In the genomic region with DNA sequence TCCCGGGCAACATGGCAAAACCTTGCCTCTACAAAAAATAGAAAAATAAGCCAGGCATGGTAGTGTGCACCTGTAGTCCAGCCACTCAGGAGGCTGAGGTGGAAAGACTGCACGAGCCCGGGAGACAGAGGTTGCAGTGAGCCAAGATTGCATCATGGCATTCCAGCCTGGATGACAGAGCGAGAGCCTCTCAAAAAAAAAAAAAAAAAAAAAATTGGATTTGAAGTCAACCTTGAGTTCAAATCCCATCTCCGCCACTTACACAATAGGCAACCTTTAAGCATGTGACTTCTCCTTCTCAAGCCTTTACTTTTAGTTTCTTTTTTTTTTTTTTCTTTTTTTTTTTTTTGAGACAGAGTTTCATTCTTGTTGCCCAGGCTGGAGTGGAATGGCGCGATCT, we compare ENCODE assay signal across 27 cellular contexts. TPM values are rescaled to one million over a fixed set of nuclear protein-coding genes. Genes with fewer than 3 reads are reported as not detected.
"Had no signal": no experiment of that assay in that cellular context is flagged by ENCODE, and none has a peak within 500 bp of the region (broad histone marks: within the 10 kb centered on the region; RNA-seq: fewer than 3 reads in every experiment).

No MANE protein-coding gene starts in this region.

- H3K9me3 Mint-ChIP-seq: activated CD4-positive, alpha-beta memory T cell treated with anti-CD3 and anti-CD28 coated beads, Interleukin-2, amount 10 ng/mL, durations not matched to agents 7 days and 5 days; activated naive CD8-positive, alpha-beta T cell treated with anti-CD3 and anti-CD28 coated beads, Interleukin-2, amount 10 ng/mL, durations not matched to agents 7 days and 5 days; activated T-helper 17 cell treated with anti-CD3 and anti-CD28 coated beads, Interleukin-2, amount 50 U/mL, for 72 hours; naive thymus-derived CD8-positive, alpha-beta T cell; stimulated activated naive CD8-positive, alpha-beta T cell treated with anti-CD3 and anti-CD28 coated beads, Interleukin-15, amount 100 ng/mL, for 72 hours; T-helper 2 cell treated with Interferon-gamma antibody and Interleukin-4, amounts not matched to agents 5 μg/mL and 100 μg/mL, for 36 hours; type B pancreatic cell had no signal

- H3K27me3 ChIP-seq: body of pancreas, ovary had no signal

- FAIRE-seq: keratinocyte, small intestine, TTC549 had no signal

- H3K4me1 ChIP-seq: body of pancreas, right lobe of liver had no signal

- H3K27ac Mint-ChIP-seq: activated CD4-positive, alpha-beta memory T cell treated with anti-CD3 and anti-CD28 coated beads, Interleukin-2, amount 10 ng/mL, durations not matched to agents 7 days and 5 days; activated naive CD8-positive, alpha-beta T cell treated with anti-CD3 and anti-CD28 coated beads, Interleukin-2, amount 10 ng/mL, durations not matched to agents 7 days and 5 days; activated T-helper 17 cell treated with anti-CD3 and anti-CD28 coated beads, Interleukin-2, amount 50 U/mL, for 72 hours; stimulated activated naive CD8-positive, alpha-beta T cell treated with anti-CD3 and anti-CD28 coated beads, Interleukin-15, amount 100 ng/mL, for 72 hours; T-helper 2 cell treated with Interferon-gamma antibody and Interleukin-4, amounts not matched to agents 5 μg/mL and 100 μg/mL, for 36 hours; type B pancreatic cell had no signal

- H3K27ac ChIP-seq: body of pancreas, dorsolateral prefrontal cortex, epithelial cell of prostate, ovary, right lobe of liver had no signal

- H3K27me3 Mint-ChIP-seq: activated T-helper 17 cell treated with anti-CD3 and anti-CD28 coated beads, Interleukin-2, amount 50 U/mL, for 72 hours; naive thymus-derived CD8-positive, alpha-beta T cell; stimulated activated naive CD8-positive, alpha-beta T cell treated with anti-CD3 and anti-CD28 coated beads, Interleukin-15, amount 100 ng/mL, for 72 hours had no signal

- ATAC-seq: activated T-helper 17 cell treated with anti-CD3 and anti-CD28 coated beads, Interleukin-2, amount 50 U/mL, for 72 hours; body of pancreas; left ventricle myocardium superior; naive thymus-derived CD8-positive, alpha-beta T cell; stimulated activated naive CD8-positive, alpha-beta T cell treated with anti-CD3 and anti-CD28 coated beads, Interleukin-15, amount 100 ng/mL, for 72 hours had no signal

- H3K36me3 Mint-ChIP-seq: activated naive CD8-positive, alpha-beta T cell treated with anti-CD3 and anti-CD28 coated beads, Interleukin-2, amount 10 ng/mL, durations not matched to agents 7 days and 5 days; naive thymus-derived CD8-positive, alpha-beta T cell; type B pancreatic cell had no signal

- H3K9me3 ChIP-seq: body of pancreas, ovary, right lobe of liver had no signal

- H3K36me3 ChIP-seq: ovary, right lobe of liver had no signal

- DNase-seq: activated CD4-positive, alpha-beta memory T cell treated with anti-CD3 and anti-CD28 coated beads, Interleukin-2, amount 10 ng/mL, durations not matched to agents 7 days and 5 days; activated CD4-positive, alpha-beta T cell treated with anti-CD3 and anti-CD28 coated beads for 4 hours; activated naive CD4-positive, alpha-beta T cell; activated naive CD8-positive, alpha-beta T cell treated with anti-CD3 and anti-CD28 coated beads, Interleukin-2, amount 10 ng/mL, durations not matched to agents 7 days and 5 days; activated T-cell treated with anti-CD3 and anti-CD28 coated beads, Interleukin-2, amount 50 U/mL, for 1 hour; body of pancreas; caudate nucleus; dorsolateral prefrontal cortex; foreskin melanocyte; hypothalamus; left ventricle myocardium superior; mesenchymal stem cell; naive thymus-derived CD8-positive, alpha-beta T cell; ovary; right lobe of liver; small intestine; stimulated activated CD4-positive, alpha-beta T cell treated with anti-CD3 and anti-CD28 coated beads, Interleukin-4, amount 100 ng/mL, for 1 hour; stimulated activated naive CD8-positive, alpha-beta T cell treated with anti-CD3 and anti-CD28 coated beads, Interleukin-15, amount 100 ng/mL, for 72 hours had no signal

- H3K4me3 Mint-ChIP-seq: activated CD4-positive, alpha-beta memory T cell treated with anti-CD3 and anti-CD28 coated beads, Interleukin-2, amount 10 ng/mL, durations not matched to agents 7 days and 5 days; activated naive CD8-positive, alpha-beta T cell treated with anti-CD3 and anti-CD28 coated beads, Interleukin-2, amount 10 ng/mL, durations not matched to agents 7 days and 5 days; activated T-helper 17 cell treated with anti-CD3 and anti-CD28 coated beads, Interleukin-2, amount 50 U/mL, for 72 hours; naive thymus-derived CD8-positive, alpha-beta T cell; stimulated activated naive CD8-positive, alpha-beta T cell treated with anti-CD3 and anti-CD28 coated beads, Interleukin-15, amount 100 ng/mL, for 72 hours; T-helper 2 cell treated with Interferon-gamma antibody and Interleukin-4, amounts not matched to agents 5 μg/mL and 100 μg/mL, for 36 hours; type B pancreatic cell had no signal

- H3K4me3 ChIP-seq: body of pancreas, dorsolateral prefrontal cortex, ovary, right lobe of liver had no signal

RNA-seq across cellular contexts. Expression of gene KASH5, which starts 12.0 kb away (rescaled TPM):
- total RNA-seq: activated naive CD8-positive, alpha-beta T cell treated with anti-CD3 and anti-CD28 coated beads, Interleukin-2, amount 10 ng/mL, durations not matched to agents 7 days and 5 days; left ventricle myocardium superior; mucosa of gallbladder; pulmonary artery endothelial cell; temporal lobe had no signal
- polyA plus RNA-seq: keratinocyte, small intestine had no signal

RNA-seq across cellular contexts. Expression of gene PTH2, which starts 23.2 kb away (rescaled TPM):
- total RNA-seq: activated CD4-positive, alpha-beta memory T cell treated with anti-CD3 and anti-CD28 coated beads, Interleukin-2, amount 10 ng/mL, durations not matched to agents 7 days and 5 days; activated naive CD8-positive, alpha-beta T cell treated with anti-CD3 and anti-CD28 coated beads, Interleukin-2, amount 10 ng/mL, durations not matched to agents 7 days and 5 days; activated T-helper 17 cell treated with anti-CD3 and anti-CD28 coated beads, Interleukin-2, amount 50 U/mL, for 72 hours; body of pancreas; left ventricle myocardium superior; mucosa of gallbladder; naive thymus-derived CD8-positive, alpha-beta T cell; ovary; pulmonary artery endothelial cell; right lobe of liver; temporal lobe had no signal
- polyA plus RNA-seq: keratinocyte; naive thymus-derived CD8-positive, alpha-beta T cell; ovary; small intestine had no signal

RNA-seq across cellular contexts. Expression of gene GFY, which starts 25.2 kb away (rescaled TPM):
- total RNA-seq: activated CD4-positive, alpha-beta memory T cell treated with anti-CD3 and anti-CD28 coated beads, Interleukin-2, amount 10 ng/mL, durations not matched to agents 7 days and 5 days; activated naive CD8-positive, alpha-beta T cell treated with anti-CD3 and anti-CD28 coated beads, Interleukin-2, amount 10 ng/mL, durations not matched to agents 7 days and 5 days; activated T-helper 17 cell treated with anti-CD3 and anti-CD28 coated beads, Interleukin-2, amount 50 U/mL, for 72 hours; body of pancreas; left ventricle myocardium superior; mucosa of gallbladder; naive thymus-derived CD8-positive, alpha-beta T cell; ovary; pulmonary artery endothelial cell; right lobe of liver had no signal
- polyA plus RNA-seq: keratinocyte; naive thymus-derived CD8-positive, alpha-beta T cell; ovary; small intestine had no signal

RNA-seq across cellular contexts. Expression of gene DKKL1, which starts 36.4 kb away (rescaled TPM):
- total RNA-seq: activated CD4-positive, alpha-beta memory T cell treated with anti-CD3 and anti-CD28 coated beads, Interleukin-2, amount 10 ng/mL, durations not matched to agents 7 days and 5 days; activated naive CD8-positive, alpha-beta T cell treated with anti-CD3 and anti-CD28 coated beads, Interleukin-2, amount 10 ng/mL, durations not matched to agents 7 days and 5 days; activated T-helper 17 cell treated with anti-CD3 and anti-CD28 coated beads, Interleukin-2, amount 50 U/mL, for 72 hours; body of pancreas; left ventricle myocardium superior; mucosa of gallbladder; naive thymus-derived CD8-positive, alpha-beta T cell; pulmonary artery endothelial cell; right lobe of liver; temporal lobe had no signal
- polyA plus RNA-seq: keratinocyte; naive thymus-derived CD8-positive, alpha-beta T cell had no signal

RNA-seq across cellular contexts. Expression of gene TEAD2, which starts 37.8 kb away (rescaled TPM):
- total RNA-seq: activated CD4-positive, alpha-beta memory T cell treated with anti-CD3 and anti-CD28 coated beads, Interleukin-2, amount 10 ng/mL, durations not matched to agents 7 days and 5 days; activated naive CD8-positive, alpha-beta T cell treated with anti-CD3 and anti-CD28 coated beads, Interleukin-2, amount 10 ng/mL, durations not matched to agents 7 days and 5 days had no signal
